ENCODE assay signal across 28 cellular contexts in the genomic region with DNA sequence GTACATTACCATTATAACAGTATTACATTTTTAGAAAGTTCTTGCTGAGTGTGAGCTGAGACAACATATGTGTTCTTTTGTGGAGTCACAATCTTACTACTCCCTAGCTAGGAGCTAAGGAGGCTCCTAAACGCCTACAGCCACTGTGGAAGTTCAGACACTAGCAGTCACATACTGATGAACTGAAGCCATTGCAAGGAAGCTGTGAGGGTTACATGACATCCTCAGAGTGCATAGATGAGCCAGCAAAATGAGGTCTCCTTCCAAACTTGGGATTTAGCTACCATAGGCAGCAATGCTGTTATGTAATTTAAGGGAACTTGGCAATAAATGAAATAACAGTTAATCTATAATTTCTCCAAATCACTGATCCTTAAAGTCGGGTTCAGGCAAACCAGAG.
"Had no signal": no experiment of that assay in that cellular context is flagged by ENCODE, and none has a peak within 500 bp of the region (broad histone marks: within the 10 kb centered on the region; RNA-seq: fewer than 3 reads in every experiment).

No MANE protein-coding gene starts in this region.

- H3K4me1 Mint-ChIP-seq: naive B cell, nephron progenitor cell had no signal

- H3K36me3 ChIP-seq: colonic mucosa, gastroesophageal sphincter, pancreas, prostate gland, suprapubic skin, tibial artery, WERI-Rb-1 had no signal

- H3K79me2 ChIP-seq: hepatocyte had no signal

- DNase-seq: activated CD4-positive, alpha-beta T cell treated with anti-CD3 and anti-CD28 coated beads for 48 hours; activated CD4-positive, alpha-beta T cell treated with anti-CD3 and anti-CD28 coated beads, Interleukin-2, amount 50 U/mL, for 48 hours; activated CD8-positive, alpha-beta memory T cell treated with anti-CD3 and anti-CD28 coated beads for 24 hours; activated effector memory CD4-positive, alpha-beta T cell treated with Interleukin-2 at 50 U/mL for 16 hours; activated naive CD4-positive, alpha-beta T cell treated with Interleukin-2 at 50 U/mL for 16 hours; body of pancreas; cerebellar nuclear complex; colonic mucosa; effector CD8-positive, alpha-beta T cell; left cardiac atrium; mammary epithelial cell; naive B cell; nephron progenitor cell; pancreas; retina; stimulated activated CD4-positive, alpha-beta T cell treated with anti-CD3 and anti-CD28 coated beads, Interleukin-15, amount 100 ng/mL, for 24 hours; stimulated activated CD4-positive, alpha-beta T cell treated with anti-CD3 and anti-CD28 coated beads, Interleukin-2, amount 100 ng/mL, for 24 hours; stimulated activated naive CD4-positive, alpha-beta T cell; T1000; tibial artery; WERI-Rb-1 had no signal

- H3K27ac ChIP-seq: body of pancreas, colonic mucosa, gastroesophageal sphincter, hepatocyte, pancreas, prostate gland, suprapubic skin, tibial artery, WERI-Rb-1 had no signal

- H3K4me1 ChIP-seq: body of pancreas, colonic mucosa, pancreas, prostate gland, suprapubic skin, tibial artery had no signal

- H3K4me3 ChIP-seq: body of pancreas, colonic mucosa, gastroesophageal sphincter, hepatocyte, pancreas, prostate gland, suprapubic skin, tibial artery had no signal

- H3K27me3 ChIP-seq: body of pancreas, colonic mucosa, gastroesophageal sphincter, hepatocyte, pancreas, suprapubic skin, tibial artery had no signal

- ATAC-seq: activated CD4-positive, CD25-positive, alpha-beta regulatory T cell treated with anti-CD3 and anti-CD28 coated beads, Interleukin-2, amount 50 U/mL, for 24 hours; body of pancreas; gastroesophageal sphincter; left cardiac atrium; pancreas had no signal

- H3K9me3 Mint-ChIP-seq: naive B cell, nephron progenitor cell had no signal

- H3K4me3 Mint-ChIP-seq: activated naive CD8-positive, alpha-beta T cell; naive B cell; nephron progenitor cell had no signal

- H3K9me3 ChIP-seq: body of pancreas, colonic mucosa, gastroesophageal sphincter, pancreas, prostate gland, suprapubic skin, tibial artery had no signal

- H3K27ac Mint-ChIP-seq: activated naive CD8-positive, alpha-beta T cell; naive B cell; nephron progenitor cell had no signal

- H3K4me2 ChIP-seq: hepatocyte had no signal

- FAIRE-seq: keratinocyte, pancreas had no signal

- H2AFZ ChIP-seq: hepatocyte had no signal

- H3K36me3 Mint-ChIP-seq: activated naive CD8-positive, alpha-beta T cell; naive B cell had no signal
